1 cellular context compared by ENCODE assay signal in genomic region chr6:7323074-7323473, GRCh38.
TF ChIP-seq lines count a peak whose summit lies in the region.

No MANE protein-coding gene starts in this region.

TF ChIP-seq in H1, 55 proteins besides CTCF, POLR2A, EP300 and RAD21:
- no peak for TF ChIP-seq CHD1 (IDR thresholded peaks at IDR 0.05; ENCODE audit: low read depth, low read length)
- no peak for TF ChIP-seq HDAC6 (IDR thresholded peaks at IDR 0.05; ENCODE audit: low read depth, low read length)
- TF ChIP-seq RXRA (IDR thresholded peaks at IDR 0.05; ENCODE audit: insufficient read depth, low read depth, low read length) = no peak
- no peak for TF ChIP-seq POLR2AphosphoS5 (IDR thresholded peaks at IDR 0.05; ENCODE audit: low read depth, low read length)
- no peak for TF ChIP-seq MAX (IDR thresholded peaks at IDR 0.05)
- no peak for TF ChIP-seq TEAD4 (IDR thresholded peaks at IDR 0.05; ENCODE audit: low read depth, low read length)
- TF ChIP-seq ATF2 (IDR thresholded peaks at IDR 0.05; ENCODE audit: low read length) = no peak
- no peak for TF ChIP-seq TCF12 (IDR thresholded peaks at IDR 0.05; ENCODE audit: low read depth, low read length)
- TF ChIP-seq SP1 (IDR thresholded peaks at IDR 0.05; ENCODE audit: low read depth, low read length) = no peak
- no peak for TF ChIP-seq USF2 (IDR thresholded peaks at IDR 0.05; ENCODE audit: low read length)
